ENCODE assay signal across 16 cellular contexts in the genomic region with DNA sequence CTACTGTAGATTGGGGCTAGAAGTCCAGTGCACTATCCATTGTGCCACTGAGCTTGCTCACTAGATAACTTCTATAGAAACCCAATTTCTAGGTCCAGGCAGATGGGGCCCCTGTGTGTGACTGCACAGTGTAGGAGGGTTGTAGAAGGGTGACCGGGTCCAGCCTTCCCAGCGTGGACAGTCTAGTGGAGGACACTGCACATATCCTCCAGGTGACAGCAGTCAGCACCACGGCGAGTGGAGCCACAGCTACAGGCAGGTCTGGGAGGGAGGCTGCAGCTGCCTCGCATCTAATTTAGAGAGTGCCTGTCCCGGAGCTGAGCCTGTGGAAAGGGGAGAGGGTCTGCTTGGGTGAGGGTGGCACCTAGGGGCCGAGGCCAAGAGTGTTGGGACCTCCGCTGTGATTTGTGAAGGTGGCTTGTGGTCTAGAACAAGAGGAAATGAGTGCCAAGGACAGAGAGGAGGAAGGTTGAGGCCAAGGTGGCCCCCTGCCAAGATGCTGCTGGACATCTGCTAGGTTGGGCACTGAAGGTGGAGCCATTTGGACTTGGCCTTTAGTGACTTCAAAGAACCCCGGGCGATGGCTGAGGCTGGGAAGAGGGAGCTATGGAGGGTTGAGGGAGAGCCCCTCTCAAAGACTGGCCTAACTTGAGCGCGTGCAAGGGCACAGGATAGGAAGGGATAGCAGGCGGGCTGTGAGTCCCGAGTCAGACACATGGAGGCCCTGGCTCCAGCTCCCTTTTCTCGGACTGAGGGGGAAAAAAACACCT. TPM values are rescaled to one million over a fixed set of nuclear protein-coding genes. Genes with fewer than 3 reads are reported as not detected.
A peak's percentile ranks its signal among the peaks of the same experiment; 100 is the strongest.
DNase-seq lines count a peak whose midpoint lies in the region; ATAC-seq and TF ChIP-seq lines count a peak whose summit lies in the region.
"Had no signal": no experiment of that assay in that cellular context is flagged by ENCODE, and none has a peak within 500 bp of the region (broad histone marks: within the 10 kb centered on the region; RNA-seq: fewer than 3 reads in every experiment).

No MANE protein-coding gene starts in this region.

- no peak for ATAC-seq in activated T-cell treated with anti-CD3 and anti-CD28 coated beads, Interleukin-2, amount 50 U/mL, for 4 hours
- no peak for ATAC-seq in activated B cell treated with CpG ODN at 0.5 μM for 24 hours (ENCODE audit: low read depth)
- ATAC-seq in left colon, result peak; percentile 15
- no peak for ATAC-seq in stimulated activated memory B cell treated with anti-CD40 and anti-IgM and Interleukin-4, amounts not matched to agents 10 μg/mL and 1 μg/mL and 100 μg/mL, for 72 hours
- no peak for ATAC-seq in HG03108 (IDR thresholded peaks at IDR 0.05; ENCODE audit: unreplicated experiment)
- ATAC-seq: activated CD4-positive, alpha-beta T cell treated with anti-CD3 and anti-CD28 coated beads for 36 hours had no signal

- POLR2A ChIA-PET in activated B cell treated with CpG ODN at 0.5 μM for 24 hours (lab: Charles Lee), result no interaction called here

- CTCF ChIA-PET in activated B cell treated with CpG ODN at 0.5 μM for 24 hours (lab: Charles Lee), result no interaction called here

- H3K9me3 Mint-ChIP-seq in activated T-cell treated with anti-CD3 and anti-CD28 coated beads, Interleukin-2, amount 50 U/mL, for 4 hours, result no peaks in the 10 kb centered on the region
- H3K9me3 Mint-ChIP-seq in activated B cell treated with CpG ODN at 0.5 μM for 24 hours, result no peaks in the 10 kb centered on the region
- no peaks in the 10 kb centered on the region for H3K9me3 Mint-ChIP-seq in stimulated activated memory B cell treated with anti-CD40 and anti-IgM and Interleukin-4, amounts not matched to agents 10 μg/mL and 1 μg/mL and 100 μg/mL, for 72 hours
- H3K9me3 Mint-ChIP-seq: nephron had no signal

- no peak for TF ChIP-seq CTCF in activated B cell treated with CpG ODN at 0.5 μM for 24 hours (IDR thresholded peaks at IDR 0.05)

- no peak overlapping the region for H3K4me3 Mint-ChIP-seq in activated T-cell treated with anti-CD3 and anti-CD28 coated beads, Interleukin-2, amount 50 U/mL, for 4 hours
- H3K4me3 Mint-ChIP-seq in activated B cell treated with CpG ODN at 0.5 μM for 24 hours, result no peak overlapping the region
- H3K4me3 Mint-ChIP-seq in stimulated activated memory B cell treated with anti-CD40 and anti-IgM and Interleukin-4, amounts not matched to agents 10 μg/mL and 1 μg/mL and 100 μg/mL, for 72 hours, result no peak overlapping the region
- H3K4me3 Mint-ChIP-seq: activated CD4-positive, alpha-beta T cell treated with anti-CD3 and anti-CD28 coated beads for 36 hours; nephron had no signal

- H3K27ac Mint-ChIP-seq in activated B cell treated with CpG ODN at 0.5 μM for 24 hours, result peak overlapping the region; percentile 33
- peak overlapping the region; percentile 29 for H3K27ac Mint-ChIP-seq in stimulated activated memory B cell treated with anti-CD40 and anti-IgM and Interleukin-4, amounts not matched to agents 10 μg/mL and 1 μg/mL and 100 μg/mL, for 72 hours
- H3K27ac Mint-ChIP-seq: activated CD4-positive, alpha-beta T cell treated with anti-CD3 and anti-CD28 coated beads for 36 hours; nephron had no signal

- H3K27me3 Mint-ChIP-seq in activated T-cell treated with anti-CD3 and anti-CD28 coated beads, Interleukin-2, amount 50 U/mL, for 4 hours (ENCODE audit: low read depth), result no peaks in the 10 kb centered on the region
- H3K27me3 Mint-ChIP-seq in activated B cell treated with CpG ODN at 0.5 μM for 24 hours, result no peaks in the 10 kb centered on the region
- H3K27me3 Mint-ChIP-seq in stimulated activated memory B cell treated with anti-CD40 and anti-IgM and Interleukin-4, amounts not matched to agents 10 μg/mL and 1 μg/mL and 100 μg/mL, for 72 hours, result no peaks in the 10 kb centered on the region
- H3K27me3 Mint-ChIP-seq: activated CD4-positive, alpha-beta T cell treated with anti-CD3 and anti-CD28 coated beads for 36 hours had no signal

- peak; percentile 14 for DNase-seq in activated T-cell treated with anti-CD3 and anti-CD28 coated beads, Interleukin-2, amount 50 U/mL, for 1 hour
- no peak for DNase-seq in activated T-cell treated with anti-CD3 and anti-CD28 coated beads, Interleukin-2, amount 50 U/mL, for 4 hours
- DNase-seq in activated B cell treated with CpG ODN at 0.5 μM for 24 hours (no peak), left colon (no peak), H4 (ENCODE audit: low spot score) (no peak), iPS-NIHi7 (ENCODE audit: extremely low spot score) (no peak)
- DNase-seq: activated CD4-positive, alpha-beta T cell treated with anti-CD3 and anti-CD28 coated beads for 36 hours; activated effector memory CD4-positive, alpha-beta T cell treated with anti-CD3 and anti-CD28 coated beads, Interleukin-2, amount 50 U/mL, for 16 hours; BE2C; esophagus squamous epithelium; NCI-H1417 treated with DMSO at 0.1 percent for 48 hours; stimulated activated CD4-positive, alpha-beta T cell treated with anti-CD3 and anti-CD28 coated beads, Interleukin-1b, Interleukin-23, amount 100 ng/mL, for 48 hours; SW 1271 had no signal

- peaks cover 28% of the 10 kb centered on the region for H3K36me3 Mint-ChIP-seq in activated T-cell treated with anti-CD3 and anti-CD28 coated beads, Interleukin-2, amount 50 U/mL, for 4 hours (ENCODE audit: insufficient read depth)
- H3K36me3 Mint-ChIP-seq in activated B cell treated with CpG ODN at 0.5 μM for 24 hours (ENCODE audit: low read depth), result peaks cover 53% of the 10 kb centered on the region
- H3K36me3 Mint-ChIP-seq in stimulated activated memory B cell treated with anti-CD40 and anti-IgM and Interleukin-4, amounts not matched to agents 10 μg/mL and 1 μg/mL and 100 μg/mL, for 72 hours, result peaks cover 41% of the 10 kb centered on the region

- intact Hi-C loops in activated B cell treated with CpG ODN at 0.5 μM for 24 hours (cut with micrococcal nuclease) (no loop called here), left colon (cut with DNase I, micrococcal nuclease) (no loop called here)

- H3K4me1 Mint-ChIP-seq in activated T-cell treated with anti-CD3 and anti-CD28 coated beads, Interleukin-2, amount 50 U/mL, for 4 hours (ENCODE audit: low read depth), result no peaks in the 10 kb centered on the region
- H3K4me1 Mint-ChIP-seq in activated B cell treated with CpG ODN at 0.5 μM for 24 hours, result no peaks in the 10 kb centered on the region
- no peaks in the 10 kb centered on the region for H3K4me1 Mint-ChIP-seq in stimulated activated memory B cell treated with anti-CD40 and anti-IgM and Interleukin-4, amounts not matched to agents 10 μg/mL and 1 μg/mL and 100 μg/mL, for 72 hours
- H3K4me1 Mint-ChIP-seq: activated CD4-positive, alpha-beta T cell treated with anti-CD3 and anti-CD28 coated beads for 36 hours had no signal

RNA-seq across cellular contexts. Expression of gene TRAF3, which starts 46.0 kb away (rescaled TPM):
- 10 to 100 TPM; 76.0 to 91.0 (median 78.1) TPM for total RNA-seq in activated T-cell treated with anti-CD3 and anti-CD28 coated beads, Interleukin-2, amount 50 U/mL, for 4 hours
- total RNA-seq in activated B cell treated with CpG ODN at 0.5 μM for 24 hours, result 120 and 124 TPM in 2 replicates
- total RNA-seq in left colon, result 10 to 100 TPM; 22.6 to 31.6 TPM
- 15.2 and 16.4 TPM in 2 replicates for total RNA-seq in H4 (2014; rRNA removed; shearing (Covaris generic))
